11 cellular contexts compared by ENCODE assay signal in the genomic region with DNA sequence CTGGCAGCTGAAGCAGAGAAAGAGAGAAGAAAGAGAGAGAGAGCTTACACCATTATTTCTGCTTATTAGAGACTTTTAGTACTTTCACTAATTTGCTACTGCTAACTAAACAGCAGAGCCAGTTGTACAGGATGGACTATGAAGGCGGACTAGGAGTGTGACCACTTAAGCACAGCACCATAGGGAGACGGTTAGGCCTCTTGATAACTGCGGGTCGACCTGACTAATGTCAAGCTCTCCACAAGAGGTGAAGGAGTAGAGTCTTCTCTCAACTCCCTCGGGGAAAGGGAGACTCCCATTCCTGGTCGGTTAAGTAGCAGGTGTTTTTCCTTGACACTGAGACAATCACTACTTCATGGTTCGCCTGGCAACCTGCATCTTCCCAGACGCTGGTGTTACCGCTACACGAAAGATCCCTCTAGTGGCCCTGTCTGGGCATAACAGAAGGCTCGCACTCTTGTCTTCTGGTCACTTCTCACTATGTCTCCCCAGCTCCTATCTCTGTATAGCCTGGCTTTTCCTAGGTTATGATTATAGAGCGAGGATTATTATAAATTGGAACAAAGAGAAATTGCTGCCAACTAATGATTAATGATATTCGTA. TPM values are rescaled to one million over a fixed set of nuclear protein-coding genes. Genes with fewer than 3 reads are reported as not detected.
DNase-seq lines count a peak whose midpoint lies in the region; TF ChIP-seq lines count a peak whose summit lies in the region.
"Had no signal": no experiment of that assay in that cellular context is flagged by ENCODE, and none has a peak within 500 bp of the region (broad histone marks: within the 10 kb centered on the region; RNA-seq: fewer than 3 reads in every experiment).

No MANE protein-coding gene starts in this region.

- BruUV-seq in A673 (replicated peaks; lab: Mats Ljungman, UMichigan), result no TSS peak

- H3K4me2 ChIP-seq in OCI-LY3 (ENCODE audit: low read length), result no peak overlapping the region

- H3K9me3 ChIP-seq in A673 (ENCODE audit: low read depth, low read length, poor library complexity, severe bottlenecking) (no peaks in the 10 kb centered on the region), OCI-LY3 (ENCODE audit: insufficient read depth, low read length) (no peaks in the 10 kb centered on the region)

- TF ChIP-seq CTCF in A673 (conservative IDR thresholded peaks at IDR 0.05; ENCODE audit: low read depth, low read length), result peak; percentile 52
- peak; percentile 18 for TF ChIP-seq CTCF in GM10248 (IDR thresholded peaks at IDR 0.05; ENCODE audit: control extremely low read depth, extremely low read depth, low read depth, missing control alignments)
- peak; percentile 38 for TF ChIP-seq CTCF in OCI-LY3 (IDR thresholded peaks at IDR 0.05; ENCODE audit: low read depth, low read length)
- peak; percentile 64 for TF ChIP-seq CTCF in epithelial cell of proximal tubule (conservative IDR thresholded peaks at IDR 0.05; ENCODE audit: low read depth, low read length)

- intact Hi-C loops in A673 (cut with micrococcal nuclease; ENCODE audit: unreplicated experiment), result no loop called here

- H3K27ac ChIP-seq in A673 (ENCODE audit: low read depth, low read length, poor library complexity, severe bottlenecking) (no peak overlapping the region), OCI-LY3 (ENCODE audit: low read length) (no peak overlapping the region)

- H2AFZ ChIP-seq in OCI-LY3 (ENCODE audit: low read depth, low read length), result no peak overlapping the region

- CTCF ChIA-PET in A673 (lab: Charles Lee) (interaction anchor here (0.5 kb wide), 1 partner anchor 272 kb away, joined by 5 read pairs; no protein-coding TSS in a partner anchor), GM10248 (lab: Yijun Ruan, JAX) (interaction anchor here (1.3 kb wide), 1 partner anchor 13 kb away, joined by 4 read pairs; no protein-coding TSS in a partner anchor)

- H3K27me3 ChIP-seq in A673 (replicated peaks; ENCODE audit: insufficient read depth, low read depth, low read length, poor library complexity) (no peaks in the 10 kb centered on the region), OCI-LY3 (ENCODE audit: low read depth, low read length) (peaks cover 6% of the 10 kb centered on the region; the same call in 1 of the 2 replicates)

- H4K20me1 ChIP-seq in OCI-LY3 (ENCODE audit: insufficient read depth, low read length), result no peaks in the 10 kb centered on the region

- POLR2A ChIA-PET in A673 (lab: Charles Lee; ENCODE audit: low non-redundant PET) (no interaction called here), GM10248 (lab: Yijun Ruan, JAX) (no interaction called here)

- H3K4me3 ChIP-seq in A673 (ENCODE audit: low read depth, low read length, poor library complexity, severe bottlenecking) (no peak overlapping the region), OCI-LY3 (ENCODE audit: low read length) (no peak overlapping the region), epithelial cell of proximal tubule (ENCODE audit: low read depth, low read length) (no peak overlapping the region)

- H3K9ac ChIP-seq in OCI-LY3 (ENCODE audit: low read length), result no peak overlapping the region

- DNase-seq in A673 (ENCODE audit: low spot score) (peak; percentile 17), GM10248 (ENCODE audit: extremely low spot score) (no peak), epithelial cell of proximal tubule (ENCODE audit: low read depth) (no peak), NOMO-1 treated with DMSO at 0.1 percent for 48 hours (lab: John Stamatoyannopoulos, UW; ENCODE audit: unreplicated experiment) (no peak), DMS153 treated with DMSO at 0.1 percent for 48 hours (lab: John Stamatoyannopoulos, UW; ENCODE audit: unreplicated experiment) (no peak), SIG-M5 treated with dmso at 0.1 percent for 504 hours (lab: John Stamatoyannopoulos, UW; ENCODE audit: unreplicated experiment) (no peak)
- DNase-seq in stimulated activated CD4-positive, alpha-beta T cell treated with anti-CD3 and anti-CD28 coated beads, Interleukin-12 subunit alpha, Interleukin-12 subunit beta, amount 100 ng/mL, for 4 hours, result no peak
- DNase-seq: nephron progenitor cell had no signal

- no peaks in the 10 kb centered on the region for H3K79me2 ChIP-seq in OCI-LY3 (ENCODE audit: low read length)

- H3K36me3 ChIP-seq in A673 (ENCODE audit: insufficient read depth, low read length, poor library complexity, severe bottlenecking) (no peaks in the 10 kb centered on the region), OCI-LY3 (replicated peaks; ENCODE audit: low read depth, low read length) (no peaks in the 10 kb centered on the region)

- H3K4me1 ChIP-seq in A673 (ENCODE audit: insufficient read depth, low read length, poor library complexity, severe bottlenecking) (no peaks in the 10 kb centered on the region), OCI-LY3 (ENCODE audit: low read length) (no peaks in the 10 kb centered on the region)

RNA-seq across cellular contexts. Expression of a gene that starts 5.3 kb away (rescaled TPM):
- not detected in 2 replicates for total RNA-seq in A673 (2021)
- not detected in 2 replicates for total RNA-seq in epithelial cell of proximal tubule
- total RNA-seq: Daoy, temporal lobe had no signal

RNA-seq across cellular contexts. Expression of a gene that starts 24.6 kb away (rescaled TPM):
- total RNA-seq in A673 (2021) (not detected in 2 replicates), epithelial cell of proximal tubule (not detected in 2 replicates)
- total RNA-seq: Daoy, temporal lobe had no signal
